In genomic region chr9:83981126-83981871, GRCh38 we compare ENCODE assay signal across 8 cellular contexts. TPM values are rescaled to one million over a fixed set of nuclear protein-coding genes. Genes with fewer than 3 reads are reported as not detected.
DNase-seq lines count a peak whose midpoint lies in the region; ATAC-seq and TF ChIP-seq lines count a peak whose summit lies in the region.

No MANE protein-coding gene starts in this region.

- peaks cover 31% of the 10 kb centered on the region for H3K4me1 Mint-ChIP-seq in chondrocyte (ENCODE audit: low read depth)

- H3K4me3 ChIP-seq in subcutaneous abdominal adipose tissue (ENCODE audit: low read depth in 1 of 5, low read length in 5 of 5) = peak overlapping the region; percentile 80 to 100 (median 97)

- H3K9ac ChIP-seq in subcutaneous abdominal adipose tissue (ENCODE audit: low read length in 5 of 5) = peak overlapping the region in 4 of 5 donors; percentile 88 to 98 (median 92)

- peak; percentile 6 for ATAC-seq in HG03280 (IDR thresholded peaks at IDR 0.05; ENCODE audit: unreplicated experiment)
- ATAC-seq in left lobe of liver = peak; percentile 31
- ATAC-seq in GM19351 (IDR thresholded peaks at IDR 0.05; ENCODE audit: unreplicated experiment) = no peak

- H3K36me3 Mint-ChIP-seq in chondrocyte (ENCODE audit: low read depth) = peaks cover 15% of the 10 kb centered on the region

- H3K9me3 ChIP-seq in subcutaneous abdominal adipose tissue (ENCODE audit: control insufficient read depth in 5 of 5, low read length in 5 of 5) = no peaks in the 10 kb centered on the region

- H3K27me3 ChIP-seq in subcutaneous abdominal adipose tissue (ENCODE audit: control insufficient read depth in 5 of 5, insufficient read depth in 4 of 5, low read length in 5 of 5) = no peaks in the 10 kb centered on the region

- H3K4me1 ChIP-seq in subcutaneous abdominal adipose tissue (ENCODE audit: control insufficient read depth in 5 of 5, insufficient read depth in 5 of 5, low read length in 5 of 5) = peaks cover 0 to 38% (median 28%) of the 10 kb centered on the region in 5 donors

- TF ChIP-seq CTCF in chondrocyte (IDR thresholded peaks at IDR 0.05) = peak; percentile 18

- H3K36me3 ChIP-seq in subcutaneous abdominal adipose tissue (ENCODE audit: control insufficient read depth in 5 of 5, insufficient read depth in 5 of 5, low read length in 5 of 5) = peaks cover 6 to 11% (median 7%) of the 10 kb centered on the region in 5 donors

- DNase-seq in NCI-H2081 (lab: John Stamatoyannopoulos, UW) (peak; percentile 66 to 78), NCI-H2081 treated with DMSO at 0.1 percent for 48 hours (lab: John Stamatoyannopoulos, UW) (no peak), RPMI8226 (peak; percentile 34), chondrocyte (ENCODE audit: low spot score) (no peak), left lobe of liver (ENCODE audit: low spot score) (no peak)

- peak overlapping the region; percentile 86 for H3K4me3 Mint-ChIP-seq in chondrocyte (ENCODE audit: unreplicated experiment)

- H3K27me3 Mint-ChIP-seq in chondrocyte (ENCODE audit: low read depth) = no peaks in the 10 kb centered on the region

- H3K27ac ChIP-seq in subcutaneous abdominal adipose tissue (ENCODE audit: low read depth, low read length) = peak overlapping the region; percentile 99

- H3K27ac Mint-ChIP-seq in chondrocyte (ENCODE audit: unreplicated experiment) = peak overlapping the region; percentile 100

- H3K9me3 Mint-ChIP-seq in chondrocyte (ENCODE audit: low read depth) = no peaks in the 10 kb centered on the region

RNA-seq across cellular contexts. Expression of gene RMI1, which starts 0.7 kb away (rescaled TPM):
- total RNA-seq in chondrocyte (7.7 to 9.1 TPM (median 7.9 TPM) in 3 replicates), left lobe of liver (4.0 TPM)

RNA-seq across cellular contexts. Expression of gene HNRNPK, which starts 1.3 kb away (rescaled TPM):
- 387 to 419 TPM (median 392 TPM) in 3 replicates for total RNA-seq in chondrocyte
- 173 TPM for total RNA-seq in left lobe of liver

Comparison
In these comparisons a context has a peak if more than half of its experiments do, and no peak if none do; other contexts are left out.
1. DNase-seq: peak in NCI-H2081 (2 of 2) and RPMI8226 (single experiment); none in NCI-H2081 treated with DMSO at 0.1 percent for 48 hours (single experiment), chondrocyte (single experiment) and left lobe of liver (single experiment).